In the genomic region with DNA sequence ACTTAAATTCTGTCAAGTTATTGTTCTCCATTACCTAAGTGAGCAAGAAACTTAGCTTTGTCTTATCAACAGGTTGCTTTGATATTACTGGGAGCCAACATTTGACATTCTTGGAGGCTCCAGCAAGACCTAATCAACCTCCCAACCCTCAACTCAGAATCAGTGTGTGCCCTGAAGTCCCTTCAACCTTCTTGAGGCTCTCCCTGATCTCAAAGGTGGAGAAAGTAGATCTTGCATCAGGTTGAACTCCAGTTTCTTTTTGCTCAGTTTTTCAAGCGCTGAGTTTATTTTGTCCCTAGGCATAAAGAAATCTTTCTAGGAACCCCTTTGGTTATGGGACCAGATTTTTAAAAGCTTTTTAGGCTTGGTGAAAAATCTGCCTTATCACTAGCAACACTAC, we compare ENCODE assay signal across 8 cellular contexts. TPM values are rescaled to one million over a fixed set of nuclear protein-coding genes. Genes with fewer than 3 reads are reported as not detected.
DNase-seq lines count a peak whose midpoint lies in the region; ATAC-seq and TF ChIP-seq lines count a peak whose summit lies in the region.

No MANE protein-coding gene starts in this region.

- peak overlapping the region; percentile 91 for H3K27ac Mint-ChIP-seq in T-helper 2 cell treated with Interferon-gamma antibody and Interleukin-4, amounts not matched to agents 5 μg/mL and 100 μg/mL, for 36 hours
- peak overlapping the region; percentile 93 for H3K27ac Mint-ChIP-seq in activated CD8-positive, alpha-beta T cell treated with anti-CD3 and anti-CD28 coated beads for 36 hours

- peaks cover 61% of the 10 kb centered on the region for H3K4me1 Mint-ChIP-seq in T-helper 2 cell treated with Interferon-gamma antibody and Interleukin-4, amounts not matched to agents 5 μg/mL and 100 μg/mL, for 36 hours (ENCODE audit: low read depth)
- peaks cover 52% of the 10 kb centered on the region for H3K4me1 Mint-ChIP-seq in activated CD8-positive, alpha-beta T cell treated with anti-CD3 and anti-CD28 coated beads for 36 hours (ENCODE audit: low read depth)

- no peaks in the 10 kb centered on the region for H3K9me3 ChIP-seq in iPS-15b (ENCODE audit: control insufficient read depth, insufficient read depth, low read length)

- no peaks in the 10 kb centered on the region for H3K36me3 ChIP-seq in iPS-15b (ENCODE audit: control insufficient read depth, insufficient read depth, low read length)

- no peak for TF ChIP-seq CTCF in activated CD8-positive, alpha-beta T cell treated with anti-CD3 and anti-CD28 coated beads for 36 hours (IDR thresholded peaks at IDR 0.05)

- CTCF ChIA-PET in activated CD8-positive, alpha-beta T cell treated with anti-CD3 and anti-CD28 coated beads for 36 hours (lab: Charles Lee): interaction anchor here (0.9 to 10.0 kb wide), 9 partner anchors 8 to 610 kb away, joined by 3 to 143 read pairs (median 7); a partner anchor contains a TSS

- POLR2A ChIA-PET in activated CD8-positive, alpha-beta T cell treated with anti-CD3 and anti-CD28 coated beads for 36 hours (lab: Charles Lee): interaction anchor here (1.5 to 2.7 kb wide), 3 partner anchors 8 to 37 kb away, joined by 6 to 13 read pairs (median 9); a partner anchor contains a TSS

- H3K9me3 Mint-ChIP-seq in T-helper 2 cell treated with Interferon-gamma antibody and Interleukin-4, amounts not matched to agents 5 μg/mL and 100 μg/mL, for 36 hours: no peaks in the 10 kb centered on the region
- H3K9me3 Mint-ChIP-seq in activated CD8-positive, alpha-beta T cell treated with anti-CD3 and anti-CD28 coated beads for 36 hours: no peaks in the 10 kb centered on the region

- H3K4me3 Mint-ChIP-seq in T-helper 2 cell treated with Interferon-gamma antibody and Interleukin-4, amounts not matched to agents 5 μg/mL and 100 μg/mL, for 36 hours: peak overlapping the region; percentile 93
- H3K4me3 Mint-ChIP-seq in activated CD8-positive, alpha-beta T cell treated with anti-CD3 and anti-CD28 coated beads for 36 hours: peak overlapping the region; percentile 93

- no peak for DNase-seq in T-helper 2 cell treated with Interferon-gamma antibody and Interleukin-4, amounts not matched to agents 5 μg/mL and 100 μg/mL, for 36 hours (ENCODE audit: low spot score)
- DNase-seq in T-helper 2 cell: no peak
- DNase-seq in activated CD8-positive, alpha-beta T cell treated with anti-CD3 and anti-CD28 coated beads for 36 hours: no peak
- DNase-seq in substantia nigra (lab: John Stamatoyannopoulos, UW): peak in 1 of 49 donors; percentile 36
- no peak for DNase-seq in stimulated activated CD4-positive, alpha-beta T cell treated with anti-CD3 and anti-CD28 coated beads, Interleukin-2, amount 100 ng/mL, for 48 hours
- DNase-seq in NCI-H510A (lab: John Stamatoyannopoulos, UW): no peak

- ATAC-seq in activated CD8-positive, alpha-beta T cell treated with anti-CD3 and anti-CD28 coated beads for 36 hours: no peak
- no peak for ATAC-seq in HG03521 (IDR thresholded peaks at IDR 0.05; ENCODE audit: unreplicated experiment)

- peaks cover 53% of the 10 kb centered on the region for H3K36me3 Mint-ChIP-seq in T-helper 2 cell treated with Interferon-gamma antibody and Interleukin-4, amounts not matched to agents 5 μg/mL and 100 μg/mL, for 36 hours (ENCODE audit: low read depth)
- H3K36me3 Mint-ChIP-seq in activated CD8-positive, alpha-beta T cell treated with anti-CD3 and anti-CD28 coated beads for 36 hours (ENCODE audit: low read depth): peaks cover 42% of the 10 kb centered on the region

- intact Hi-C loops in activated CD8-positive, alpha-beta T cell treated with anti-CD3 and anti-CD28 coated beads for 36 hours (cut with micrococcal nuclease): loop anchor here (5.0 kb wide), 1 partner anchor 37 kb away; a partner anchor contains a TSS

- peak overlapping the region; percentile 19 for H3K27ac ChIP-seq in substantia nigra (ENCODE audit: low read depth, low read length, poor library complexity, severe bottlenecking)

- H3K4me1 ChIP-seq in iPS-15b (ENCODE audit: control insufficient read depth, insufficient read depth, low read length): peaks cover 6% of the 10 kb centered on the region

- no peak overlapping the region for H3K9ac ChIP-seq in iPS-15b (ENCODE audit: low read depth, low read length)

- H3K4me3 ChIP-seq in iPS-15b (ENCODE audit: low read depth, low read length): peak overlapping the region; percentile 91

- H3K27me3 Mint-ChIP-seq in T-helper 2 cell treated with Interferon-gamma antibody and Interleukin-4, amounts not matched to agents 5 μg/mL and 100 μg/mL, for 36 hours (ENCODE audit: low read depth): no peaks in the 10 kb centered on the region
- no peaks in the 10 kb centered on the region for H3K27me3 Mint-ChIP-seq in activated CD8-positive, alpha-beta T cell treated with anti-CD3 and anti-CD28 coated beads for 36 hours

- H3K27me3 ChIP-seq in iPS-15b (ENCODE audit: control insufficient read depth, insufficient read depth, low read length): peaks cover 8% of the 10 kb centered on the region

RNA-seq across cellular contexts. Expression of a gene that starts 1.4 kb away (rescaled TPM):
- total RNA-seq in activated CD8-positive, alpha-beta T cell treated with anti-CD3 and anti-CD28 coated beads for 36 hours: 10 to 100 TPM; 71.8 to 74.5 TPM

RNA-seq across cellular contexts. Expression of a gene that starts 27.8 kb away (rescaled TPM):
- total RNA-seq in activated CD8-positive, alpha-beta T cell treated with anti-CD3 and anti-CD28 coated beads for 36 hours: under 1 TPM; 0.16 to 0.29 TPM

RNA-seq across cellular contexts. Expression of a gene that starts 37.1 kb away (rescaled TPM):
- 10 to 100 TPM; 18.2 to 18.3 TPM for total RNA-seq in activated CD8-positive, alpha-beta T cell treated with anti-CD3 and anti-CD28 coated beads for 36 hours

RNA-seq across cellular contexts. Expression of a gene that starts 58.0 kb away (rescaled TPM):
- total RNA-seq in activated CD8-positive, alpha-beta T cell treated with anti-CD3 and anti-CD28 coated beads for 36 hours: not detected
